2 cellular contexts compared by ENCODE assay signal in the genomic region with DNA sequence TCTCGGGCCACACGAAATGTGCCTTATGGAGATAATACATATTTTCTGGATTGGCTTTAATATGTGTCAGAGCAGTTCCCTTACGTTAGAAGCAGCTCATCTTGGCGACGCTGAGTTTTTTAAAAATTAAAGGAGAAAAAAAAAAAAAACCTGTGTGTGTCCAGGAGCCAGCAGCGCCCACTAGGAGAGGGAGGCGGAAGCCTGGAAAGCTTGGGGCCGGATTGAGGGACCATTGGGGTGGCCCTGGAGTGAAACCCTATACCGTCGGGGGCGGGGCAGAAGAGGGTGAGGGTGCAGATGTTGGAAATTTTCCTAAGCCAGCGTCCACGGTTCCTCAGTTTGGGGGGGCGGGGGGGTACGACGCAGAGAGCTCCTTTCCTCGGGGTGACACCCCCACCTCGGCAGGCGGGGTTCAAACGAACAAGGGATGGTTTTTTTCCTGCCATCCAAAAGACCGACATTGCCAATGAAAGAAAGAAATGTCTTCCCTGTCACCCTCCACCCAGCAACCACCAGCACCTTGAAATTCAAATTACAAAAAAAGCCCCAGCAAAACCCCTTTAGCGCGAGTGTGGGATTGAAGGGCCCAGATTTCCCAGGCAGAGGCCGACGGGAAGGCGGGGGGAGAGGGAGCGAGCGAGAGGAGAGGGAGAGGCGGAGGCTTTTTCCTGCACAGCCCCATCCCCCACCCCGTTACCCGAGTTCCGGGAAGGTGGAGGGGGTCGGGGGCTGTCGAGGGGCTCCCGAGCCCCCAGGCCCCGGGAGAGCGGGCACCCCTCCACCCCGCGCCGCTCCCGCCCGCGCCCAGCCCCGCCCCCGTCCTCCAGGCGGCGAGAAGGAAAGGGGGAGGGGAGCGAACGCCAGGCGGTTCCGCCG.
TF ChIP-seq lines count a peak whose summit lies in the region.

No MANE protein-coding gene starts in this region.

TF ChIP-seq in IMR-90, 13 proteins besides CTCF, POLR2A, EP300 and RAD21:
- TF ChIP-seq RFX5 (IDR thresholded peaks at IDR 0.05; ENCODE audit: low read depth, low read length): no peak
- no peak for TF ChIP-seq MXI1 (IDR thresholded peaks at IDR 0.05; ENCODE audit: borderline replicate concordance, low read depth, low read length)
- no peak for TF ChIP-seq CEBPB (IDR thresholded peaks at IDR 0.05; ENCODE audit: low read depth, low read length)
- TF ChIP-seq MAZ (IDR thresholded peaks at IDR 0.05; ENCODE audit: borderline replicate concordance, low read depth, low read length): peak; percentile 65

TF ChIP-seq in SK-N-SH, 30 proteins besides CTCF, POLR2A, EP300 and RAD21:
- no peak for TF ChIP-seq SIN3A (IDR thresholded peaks at IDR 0.05; ENCODE audit: borderline replicate concordance, low read depth, low read length)
- no peak for TF ChIP-seq GATA2 (CRISPR knock-in tag; IDR thresholded peaks at IDR 0.05)
- TF ChIP-seq, protein P1, sequence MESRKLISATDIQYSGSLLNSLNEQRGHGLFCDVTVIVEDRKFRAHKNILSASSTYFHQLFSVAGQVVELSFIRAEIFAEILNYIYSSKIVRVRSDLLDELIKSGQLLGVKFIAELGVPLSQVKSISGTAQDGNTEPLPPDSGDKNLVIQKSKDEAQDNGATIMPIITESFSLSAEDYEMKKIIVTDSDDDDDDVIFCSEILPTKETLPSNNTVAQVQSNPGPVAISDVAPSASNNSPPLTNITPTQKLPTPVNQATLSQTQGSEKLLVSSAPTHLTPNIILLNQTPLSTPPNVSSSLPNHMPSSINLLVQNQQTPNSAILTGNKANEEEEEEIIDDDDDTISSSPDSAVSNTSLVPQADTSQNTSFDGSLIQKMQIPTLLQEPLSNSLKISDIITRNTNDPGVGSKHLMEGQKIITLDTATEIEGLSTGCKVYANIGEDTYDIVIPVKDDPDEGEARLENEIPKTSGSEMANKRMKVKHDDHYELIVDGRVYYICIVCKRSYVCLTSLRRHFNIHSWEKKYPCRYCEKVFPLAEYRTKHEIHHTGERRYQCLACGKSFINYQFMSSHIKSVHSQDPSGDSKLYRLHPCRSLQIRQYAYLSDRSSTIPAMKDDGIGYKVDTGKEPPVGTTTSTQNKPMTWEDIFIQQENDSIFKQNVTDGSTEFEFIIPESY (IDR thresholded peaks at IDR 0.05; ENCODE audit: borderline replicate concordance, low read depth): no peak
- TF ChIP-seq, protein P2, sequence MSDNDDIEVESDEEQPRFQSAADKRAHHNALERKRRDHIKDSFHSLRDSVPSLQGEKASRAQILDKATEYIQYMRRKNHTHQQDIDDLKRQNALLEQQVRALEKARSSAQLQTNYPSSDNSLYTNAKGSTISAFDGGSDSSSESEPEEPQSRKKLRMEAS (IDR thresholded peaks at IDR 0.05; ENCODE audit: low read depth): no peak
- TF ChIP-seq RXRA (IDR thresholded peaks at IDR 0.05; ENCODE audit: borderline replicate concordance, low read depth): no peak
- TF ChIP-seq ELF1 (IDR thresholded peaks at IDR 0.05): no peak
- TF ChIP-seq, protein P3, sequence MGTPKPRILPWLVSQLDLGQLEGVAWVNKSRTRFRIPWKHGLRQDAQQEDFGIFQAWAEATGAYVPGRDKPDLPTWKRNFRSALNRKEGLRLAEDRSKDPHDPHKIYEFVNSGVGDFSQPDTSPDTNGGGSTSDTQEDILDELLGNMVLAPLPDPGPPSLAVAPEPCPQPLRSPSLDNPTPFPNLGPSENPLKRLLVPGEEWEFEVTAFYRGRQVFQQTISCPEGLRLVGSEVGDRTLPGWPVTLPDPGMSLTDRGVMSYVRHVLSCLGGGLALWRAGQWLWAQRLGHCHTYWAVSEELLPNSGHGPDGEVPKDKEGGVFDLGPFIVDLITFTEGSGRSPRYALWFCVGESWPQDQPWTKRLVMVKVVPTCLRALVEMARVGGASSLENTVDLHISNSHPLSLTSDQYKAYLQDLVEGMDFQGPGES (IDR thresholded peaks at IDR 0.05; ENCODE audit: low read depth, low read length): no peak
